ENCODE assay signal across 1 cellular context in genomic region chr5:74822288-74822687, GRCh38.
TF ChIP-seq lines count a peak whose summit lies in the region.

No MANE protein-coding gene starts in this region.

TF ChIP-seq in GM23338, 12 proteins besides CTCF, POLR2A, EP300 and RAD21 (continued from another document):
- TF ChIP-seq ZNF462 (CRISPR knock-in tag; IDR thresholded peaks at IDR 0.05) (no peak), JUNB (IDR thresholded peaks at IDR 0.05; ENCODE audit: unreplicated experiment) (no peak), ZNF114 (CRISPR knock-in tag; IDR thresholded peaks at IDR 0.05) (no peak), EZH2 (IDR thresholded peaks at IDR 0.05; ENCODE audit: low read depth, unreplicated experiment) (no peak), REST (IDR thresholded peaks at IDR 0.05; ENCODE audit: unreplicated experiment) (no peak), NANOG (IDR thresholded peaks at IDR 0.05; ENCODE audit: borderline replicate concordance) (no peak), CREB1 (CRISPR knock-in tag; IDR thresholded peaks at IDR 0.05; ENCODE audit: low read depth) (no peak), ZNF331 (CRISPR knock-in tag; IDR thresholded peaks at IDR 0.05; ENCODE audit: low read depth) (no peak), EZH2phosphoT487 (IDR thresholded peaks at IDR 0.05; ENCODE audit: unreplicated experiment) (no peak)
TF ChIP-seq in GM23338: peak in this region for 0.
